Comparison of ENCODE assay signal across 1 cellular context in the genomic region with DNA sequence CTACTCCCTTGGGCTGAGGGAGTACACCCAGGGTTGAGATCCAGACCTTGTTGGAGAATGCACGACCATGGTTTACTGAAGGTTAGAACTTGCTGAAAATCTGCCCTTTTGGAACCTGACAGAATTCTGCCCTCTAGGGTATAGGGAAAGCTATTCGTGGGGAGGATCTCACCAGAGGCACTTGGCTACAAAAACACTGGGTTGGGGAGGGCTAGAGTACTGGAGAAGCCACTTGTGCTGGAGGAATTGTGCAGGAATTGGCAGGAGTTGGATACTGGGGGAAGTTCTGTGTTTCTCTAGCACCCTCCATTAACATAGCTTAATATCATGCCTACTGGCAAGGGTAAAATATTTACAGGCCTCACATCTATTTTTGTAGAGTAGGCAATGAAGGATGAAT.
TF ChIP-seq lines count a peak whose summit lies in the region.

No MANE protein-coding gene starts in this region.

TF ChIP-seq in GM23338, 12 proteins besides CTCF, POLR2A, EP300 and RAD21 (continued from another document):
- TF ChIP-seq, protein P1, sequence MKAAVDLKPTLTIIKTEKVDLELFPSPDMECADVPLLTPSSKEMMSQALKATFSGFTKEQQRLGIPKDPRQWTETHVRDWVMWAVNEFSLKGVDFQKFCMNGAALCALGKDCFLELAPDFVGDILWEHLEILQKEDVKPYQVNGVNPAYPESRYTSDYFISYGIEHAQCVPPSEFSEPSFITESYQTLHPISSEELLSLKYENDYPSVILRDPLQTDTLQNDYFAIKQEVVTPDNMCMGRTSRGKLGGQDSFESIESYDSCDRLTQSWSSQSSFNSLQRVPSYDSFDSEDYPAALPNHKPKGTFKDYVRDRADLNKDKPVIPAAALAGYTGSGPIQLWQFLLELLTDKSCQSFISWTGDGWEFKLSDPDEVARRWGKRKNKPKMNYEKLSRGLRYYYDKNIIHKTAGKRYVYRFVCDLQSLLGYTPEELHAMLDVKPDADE (IDR thresholded peaks at IDR 0.05): no peak
TF ChIP-seq in GM23338: peak in this region for 0.
